In the genomic region with DNA sequence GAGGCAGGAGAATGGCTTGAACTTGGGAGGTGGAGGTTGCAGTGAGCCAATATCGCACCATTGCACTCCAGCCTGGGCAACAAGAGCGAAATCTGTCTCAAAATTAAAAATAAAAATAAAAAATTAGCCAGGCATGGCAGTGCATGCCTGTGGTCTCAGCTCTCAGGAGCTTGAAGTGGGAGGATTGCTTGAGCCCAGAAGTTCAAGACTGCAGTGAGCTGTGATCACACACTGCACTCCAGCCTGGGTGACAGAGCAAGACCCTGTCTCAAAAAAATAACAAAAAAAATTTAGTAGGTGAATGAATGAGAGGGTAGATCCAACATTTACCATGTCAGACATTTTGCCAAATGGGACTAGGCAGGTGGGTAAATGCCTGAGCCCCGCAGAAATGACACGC, we compare ENCODE assay signal across 8 cellular contexts. TPM values are rescaled to one million over a fixed set of nuclear protein-coding genes. Genes with fewer than 3 reads are reported as not detected.
DNase-seq lines count a peak whose midpoint lies in the region; ATAC-seq, FAIRE-seq and TF ChIP-seq lines count a peak whose summit lies in the region.
"Not testable (repeated sequence)": the region's sequence is repeated elsewhere in the genome, so short reads cannot be mapped to it uniquely, and the experiment has no call there.

No MANE protein-coding gene starts in this region.

- H2BK120ac ChIP-seq in trophoblast cell (ENCODE audit: insufficient read depth, low read length, poor library complexity) = peak overlapping the region; percentile 18

- not testable (repeated sequence) for H4K20me1 ChIP-seq in PC-9 (ENCODE audit: insufficient read depth); endothelial cell of umbilical vein (replicated peaks; ENCODE audit: control insufficient read depth, extremely low read depth, insufficient read depth, low read length)

- not testable (repeated sequence) for H3K4me3 ChIP-seq in A549; PC-9; endothelial cell of umbilical vein (replicated peaks in 1 of 3; ENCODE audit: insufficient read depth in 1 of 3, low read depth in 1 of 3, low read length in 3 of 3); trophoblast cell (ENCODE audit: low read depth, low read length)
- peak overlapping the region; percentile 33 for H3K4me3 ChIP-seq in GM12865 (ENCODE audit: low read depth, low read length)
- H3K4me3 ChIP-seq in stomach smooth muscle (ENCODE audit: low read length in 2 of 2) = peak overlapping the region in 1 of 2 donors; percentile 58

- H3K4me2 ChIP-seq in A549 = peak overlapping the region; percentile 76
- H3K4me2 ChIP-seq in PC-9 = peak overlapping the region; percentile 70
- not testable (repeated sequence) for H3K4me2 ChIP-seq in endothelial cell of umbilical vein (ENCODE audit: insufficient read depth, low read length); trophoblast cell (ENCODE audit: low read length)

- H3K4ac ChIP-seq in trophoblast cell (ENCODE audit: low read depth, low read length) = peak overlapping the region; percentile 60

- H4K12ac ChIP-seq in trophoblast cell (ENCODE audit: low read depth, low read length) = not testable (repeated sequence)

- H4K8ac ChIP-seq in trophoblast cell (ENCODE audit: low read depth, low read length) = peak overlapping the region; percentile 33

- peak overlapping the region; percentile 21 for H2AK5ac ChIP-seq in trophoblast cell (ENCODE audit: low read length)

- FAIRE-seq in A549 (lab: Jason Lieb, UNC); endothelial cell of umbilical vein (lab: Jason Lieb, UNC): not testable (repeated sequence)

- TF ChIP-seq RAD21 in A549 (conservative IDR thresholded peaks at IDR 0.05 in 1 of 2, IDR thresholded peaks at IDR 0.05 in 1 of 2) = not testable (repeated sequence)

- H3K18ac ChIP-seq in trophoblast cell (ENCODE audit: low read length) = peak overlapping the region; percentile 50

- intact Hi-C loops in PC-9 (cut with micrococcal nuclease; ENCODE audit: unreplicated experiment) = not testable (repeated sequence)
- intact Hi-C loops in endothelial cell of umbilical vein (cut with micrococcal nuclease) = loop anchor here (5.0 kb wide), 1 partner anchor 40 kb away; no protein-coding TSS in a partner anchor

- H3K9me2 ChIP-seq in PC-9 (ENCODE audit: insufficient read depth) = not testable (repeated sequence)

- CTCF ChIA-PET in A549 (lab: Yijun Ruan, JAX) = interaction anchor here (1.0 kb wide), 1 partner anchor 28 kb away, joined by 3 read pairs; no protein-coding TSS in a partner anchor
- CTCF ChIA-PET in PC-9 (lab: Charles Lee); endothelial cell of umbilical vein (lab: Charles Lee): not testable (repeated sequence)

- TF ChIP-seq EP300 in A549 (IDR thresholded peaks at IDR 0.05) = not testable (repeated sequence)

- POLR2A ChIA-PET in A549 (lab: Yijun Ruan, JAX); PC-9 (lab: Charles Lee; ENCODE audit: unreplicated experiment); endothelial cell of umbilical vein (lab: Charles Lee): not testable (repeated sequence)

- TF ChIP-seq POLR2A in A549 (IDR thresholded peaks at IDR 0.05; ENCODE audit: low read length); endothelial cell of umbilical vein (IDR thresholded peaks at IDR 0.05; ENCODE audit: low read depth, low read length): not testable (repeated sequence)

- not testable (repeated sequence) for H3K9ac ChIP-seq in endothelial cell of umbilical vein (replicated peaks; ENCODE audit: extremely low read depth, insufficient read depth, low read length); trophoblast cell (ENCODE audit: low read length); stomach smooth muscle (ENCODE audit: low read length in 2 of 2)

- not testable (repeated sequence) for H2AFZ ChIP-seq in PC-9; endothelial cell of umbilical vein (ENCODE audit: low read depth, low read length); trophoblast cell (ENCODE audit: insufficient read depth, low read length, poor library complexity)

- peak overlapping the region; percentile 22 for H4K91ac ChIP-seq in trophoblast cell (ENCODE audit: low read depth, low read length)

- not testable (repeated sequence) for H3K79me1 ChIP-seq in trophoblast cell (ENCODE audit: low read length)

- H2BK12ac ChIP-seq in trophoblast cell (ENCODE audit: low read length) = peak overlapping the region; percentile 80

- H3F3A ChIP-seq in PC-9 (ENCODE audit: insufficient read depth, low read depth) = peaks cover 40% of the 10 kb centered on the region

- ATAC-seq in A549 = not testable (repeated sequence)

- not testable (repeated sequence) for H3K9me1 ChIP-seq in endothelial cell of umbilical vein (replicated peaks; ENCODE audit: control insufficient read depth, extremely low read depth, insufficient read depth, low read length)

- not testable (repeated sequence) for H3K23ac ChIP-seq in trophoblast cell (ENCODE audit: low read length)

- H3K4me1 ChIP-seq in A549 (peaks cover 24% of the 10 kb centered on the region), PC-9 (replicated peaks; ENCODE audit: insufficient read depth) (peaks cover 24% of the 10 kb centered on the region), endothelial cell of umbilical vein (ENCODE audit: control insufficient read depth, extremely low read depth, insufficient read depth, low read length) (peaks cover 11% of the 10 kb centered on the region), trophoblast cell (ENCODE audit: control insufficient read depth in 1 of 2, insufficient read depth in 2 of 2, low read length in 2 of 2) (peaks cover 14 to 20% of the 10 kb centered on the region in 2 experiments), stomach smooth muscle (ENCODE audit: control insufficient read depth, insufficient read depth, low read length) (peaks cover 16% of the 10 kb centered on the region)

- not testable (repeated sequence) for H3K27me3 ChIP-seq in PC-9 (ENCODE audit: insufficient read depth, low read depth); endothelial cell of umbilical vein (ENCODE audit: control insufficient read depth in 2 of 2, insufficient read depth in 2 of 2, low read length in 2 of 2); trophoblast cell (ENCODE audit: insufficient read depth, low read length); stomach smooth muscle (ENCODE audit: control insufficient read depth in 1 of 2, insufficient read depth in 2 of 2, low read length in 2 of 2)

- H3K36me3 ChIP-seq in PC-9 (ENCODE audit: low read depth) (peaks cover 18% of the 10 kb centered on the region), endothelial cell of umbilical vein (ENCODE audit: control insufficient read depth in 2 of 2, extremely low read depth in 1 of 2, insufficient read depth in 2 of 2, low read length in 2 of 2) (peaks cover 0 to 13% of the 10 kb centered on the region in 2 experiments), trophoblast cell (ENCODE audit: control insufficient read depth in 1 of 2, insufficient read depth in 2 of 2, low read length in 2 of 2) (peaks cover 37 to 55% of the 10 kb centered on the region in 2 experiments), stomach smooth muscle (ENCODE audit: control insufficient read depth in 2 of 2, insufficient read depth in 2 of 2, low read length in 2 of 2) (peaks cover 20 to 34% of the 10 kb centered on the region in 2 donors)

- peak overlapping the region; percentile 66 for H2BK5ac ChIP-seq in trophoblast cell (ENCODE audit: low read depth, low read length, poor library complexity)

- H3K79me2 ChIP-seq in PC-9 (ENCODE audit: low read depth) (peaks cover 70% of the 10 kb centered on the region), endothelial cell of umbilical vein (ENCODE audit: control insufficient read depth, insufficient read depth, low read length) (peaks cover 70% of the 10 kb centered on the region)
- not testable (repeated sequence) for H3K79me2 ChIP-seq in trophoblast cell (ENCODE audit: control insufficient read depth, insufficient read depth, low read length, poor library complexity)

- 100% methylated on average over 4 of the region's 4 CpGs for WGBS in A549 (ENCODE audit: missing lambda C conversion rate)
- no CpG with 5 or more reads among the region's 4 CpGs for WGBS in trophoblast cell (ENCODE audit: extremely low coverage, insufficient coverage, insufficient read length)

- DNase-seq in A549 (ENCODE audit: low read depth in 1 of 2, low spot score in 1 of 2); PC-9; endothelial cell of umbilical vein (ENCODE audit: low read depth, low spot score); trophoblast cell: not testable (repeated sequence)
- peak; percentile 51 for DNase-seq in GM12865 (ENCODE audit: low read depth)
- peak; percentile 11 for DNase-seq in kidney tubule cell (ENCODE audit: low spot score)

- H3K9me3 ChIP-seq in A549; PC-9 (ENCODE audit: insufficient read depth, low read depth); endothelial cell of umbilical vein (replicated peaks; ENCODE audit: control insufficient read depth, insufficient read depth, low read length); trophoblast cell (ENCODE audit: insufficient read depth, low read depth, low read length); stomach smooth muscle (ENCODE audit: control insufficient read depth in 2 of 2, low read length in 2 of 2): not testable (repeated sequence)

- dilution Hi-C loops in endothelial cell of umbilical vein (cut with MboI; ENCODE audit: extremely low pct_ligation_motif_present, low sequenced_read_pairs) = not testable (repeated sequence)

- peak overlapping the region; percentile 46 for H3K14ac ChIP-seq in trophoblast cell (ENCODE audit: low read length)

- BruUV-seq in PC-9 (replicated peaks; lab: Mats Ljungman, UMichigan); endothelial cell of umbilical vein (replicated peaks; lab: Mats Ljungman, UMichigan): not testable (repeated sequence)

- H3K27ac ChIP-seq in A549 (peak overlapping the region; percentile 80 to 96), PC-9 (peak overlapping the region; percentile 62), angular gyrus (ENCODE audit: low read depth, low read length) (peak overlapping the region; percentile 85), endothelial cell of umbilical vein (ENCODE audit: insufficient read depth, low read depth, low read length) (peak overlapping the region; percentile 80), trophoblast cell (ENCODE audit: low read depth, low read length) (peak overlapping the region; percentile 56), stomach smooth muscle (ENCODE audit: low read length) (peak overlapping the region; percentile 94)

- not testable (repeated sequence) for TF ChIP-seq CTCF in A549 (IDR thresholded peaks at IDR 0.05); GM12865 (IDR thresholded peaks at IDR 0.05; ENCODE audit: insufficient read depth, low read depth, low read length, missing control alignments); PC-9 (conservative IDR thresholded peaks at IDR 0.05); endothelial cell of umbilical vein (IDR thresholded peaks at IDR 0.05; ENCODE audit: extremely low read depth in 1 of 2, insufficient read depth in 1 of 2, low read depth in 1 of 2, low read length in 2 of 2)

RNA-seq across cellular contexts. Expression of a gene that starts 31.4 kb away (rescaled TPM):
- polyA plus RNA-seq in A549 (2011; rRNA removed) (13.0 and 18.9 TPM in 2 replicates), A549 (2017; fragmentation: RNase III; extraction: RNeasy Plus Mini Kit Qiagen cat#74134 plus additional on column Dnase treatment) (23.9 to 28.1 TPM (median 27.7 TPM) in 3 replicates), endothelial cell of umbilical vein (64.4 and 69.8 TPM in 2 replicates)
- polyA plus RNA-seq in A549 (2012; cell fraction: cytosol; rRNA removed) = 18.7 and 25.6 TPM in 2 replicates
- 68.0 and 89.4 TPM in 2 replicates for polyA plus RNA-seq in A549 (2012; cell fraction: nucleus; rRNA removed)
- polyA minus RNA-seq in A549 (2011; rRNA and poly(A)+ RNA removed) = 34.1 and 36.5 TPM in 2 replicates
- total RNA-seq in PC-9 (2021) (81.2 and 103 TPM in 2 replicates), endothelial cell of umbilical vein (119 and 124 TPM in 2 replicates)
- polyA plus RNA-seq in endothelial cell of umbilical vein (2011; cell fraction: cytosol; rRNA removed) = 43.2 and 47.5 TPM in 2 replicates
- polyA plus RNA-seq in endothelial cell of umbilical vein (2011; cell fraction: nucleus; rRNA removed) = 227 and 234 TPM in 2 replicates
- polyA plus RNA-seq in endothelial cell of umbilical vein (2012) = 76.5 and 94.6 TPM in 2 replicates
- polyA minus RNA-seq in endothelial cell of umbilical vein = 97.0 and 109 TPM in 2 replicates
- polyA minus RNA-seq in endothelial cell of umbilical vein (2011; cell fraction: cytosol; rRNA and poly(A)+ RNA removed) = 42.7 TPM
- 104 and 123 TPM in 2 replicates for polyA minus RNA-seq in endothelial cell of umbilical vein (2011; cell fraction: nucleus; rRNA and poly(A)+ RNA removed)
- polyA plus RNA-seq in trophoblast cell (2013) = 64.1 and 65.1 TPM in 2 replicates

RNA-seq across cellular contexts. Expression of a gene that starts 31.7 kb away (rescaled TPM):
- polyA plus RNA-seq in A549 (2011; rRNA removed) (13.9 and 15.1 TPM in 2 replicates), A549 (2017; fragmentation: RNase III; extraction: RNeasy Plus Mini Kit Qiagen cat#74134 plus additional on column Dnase treatment) (15.9 to 16.6 TPM (median 16.2 TPM) in 3 replicates), endothelial cell of umbilical vein (9.0 and 9.6 TPM in 2 replicates)
- 17.2 and 18.7 TPM in 2 replicates for polyA plus RNA-seq in A549 (2012; cell fraction: cytosol; rRNA removed)
- polyA plus RNA-seq in A549 (2012; cell fraction: nucleus; rRNA removed) = 19.3 and 21.3 TPM in 2 replicates
- polyA minus RNA-seq in A549 (2011; rRNA and poly(A)+ RNA removed) = 6.4 and 13.5 TPM in 2 replicates
- total RNA-seq in PC-9 (2021) (26.5 and 30.8 TPM in 2 replicates), endothelial cell of umbilical vein (23.4 and 30.3 TPM in 2 replicates)
- polyA plus RNA-seq in endothelial cell of umbilical vein (2011; cell fraction: cytosol; rRNA removed) = 16.1 and 17.5 TPM in 2 replicates
- 17.8 and 25.4 TPM in 2 replicates for polyA plus RNA-seq in endothelial cell of umbilical vein (2011; cell fraction: nucleus; rRNA removed)
- polyA plus RNA-seq in endothelial cell of umbilical vein (2012) = 12.6 and 15.8 TPM in 2 replicates
- 7.9 and 8.0 TPM in 2 replicates for polyA minus RNA-seq in endothelial cell of umbilical vein
- polyA minus RNA-seq in endothelial cell of umbilical vein (2011; cell fraction: cytosol; rRNA and poly(A)+ RNA removed) = 13.7 TPM
- polyA minus RNA-seq in endothelial cell of umbilical vein (2011; cell fraction: nucleus; rRNA and poly(A)+ RNA removed) = 7.5 and 8.4 TPM in 2 replicates
- 31.7 and 32.6 TPM in 2 replicates for polyA plus RNA-seq in trophoblast cell (2013)
